Comparison of ENCODE assay signal across 37 cellular contexts in genomic region chr2:23784971-23785370, GRCh38.
"Had no signal": no experiment of that assay in that cellular context is flagged by ENCODE, and none has a peak within 500 bp of the region (broad histone marks: within the 10 kb centered on the region; RNA-seq: fewer than 3 reads in every experiment).

No MANE protein-coding gene starts in this region.

- H3K9me3 ChIP-seq: ascending aorta, MG63, Peyer's patch, SJSA1 had no signal

- H3K27ac ChIP-seq: ascending aorta, Peyer's patch, SJSA1, WERI-Rb-1 had no signal

- H3K4me3 Mint-ChIP-seq: activated CD4-positive, alpha-beta T cell treated with anti-CD3 and anti-CD28 coated beads, Interleukin-2, amount 10 ng/mL, durations not matched to agents 24 days and 14 days; activated CD8-positive, alpha-beta T cell treated with anti-CD3 and anti-CD28 coated beads for 36 hours; activated naive CD8-positive, alpha-beta T cell treated with anti-CD3 and anti-CD28 coated beads for 36 hours; activated T-cell treated with anti-CD3 and anti-CD28 coated beads, Interleukin-2, amount 50 U/mL, for 72 hours; activated T-helper 17 cell treated with anti-CD3 and anti-CD28 coated beads, Interleukin-2, amount 50 U/mL, for 72 hours had no signal

- H3K9me3 Mint-ChIP-seq: activated CD4-positive, alpha-beta T cell treated with anti-CD3 and anti-CD28 coated beads, Interleukin-2, amount 10 ng/mL, durations not matched to agents 24 days and 14 days; activated CD8-positive, alpha-beta T cell treated with anti-CD3 and anti-CD28 coated beads for 36 hours; activated naive CD8-positive, alpha-beta T cell treated with anti-CD3 and anti-CD28 coated beads for 36 hours; activated T-cell treated with anti-CD3 and anti-CD28 coated beads, Interleukin-2, amount 50 U/mL, for 72 hours; activated T-helper 17 cell treated with anti-CD3 and anti-CD28 coated beads, Interleukin-2, amount 50 U/mL, for 72 hours had no signal

- H3K4me1 ChIP-seq: ascending aorta, SJSA1 had no signal

- DNase-seq: activated CD4-positive, alpha-beta T cell treated with anti-CD3 and anti-CD28 coated beads for 1 hour; activated CD4-positive, alpha-beta T cell treated with anti-CD3 and anti-CD28 coated beads, Interleukin-2, amount 10 ng/mL, durations not matched to agents 24 days and 14 days; activated CD4-positive, alpha-beta T cell treated with anti-CD3 and anti-CD28 coated beads, Interleukin-2, amount 50 U/mL, for 4 hours; activated CD4-positive, CD25-positive, alpha-beta regulatory T cell; activated CD8-positive, alpha-beta T cell treated with anti-CD3 and anti-CD28 coated beads for 36 hours; activated effector memory CD4-positive, alpha-beta T cell treated with anti-CD3 and anti-CD28 coated beads, Interleukin-2, amount 50 U/mL, for 16 hours; activated naive CD4-positive, alpha-beta T cell; activated naive CD4-positive, alpha-beta T cell treated with anti-CD3 and anti-CD28 coated beads, Interleukin-2, amount 50 U/mL, for 16 hours; activated naive CD8-positive, alpha-beta T cell treated with anti-CD3 and anti-CD28 coated beads for 36 hours; activated T-cell treated with anti-CD3 and anti-CD28 coated beads, Interleukin-2, amount 50 U/mL, for 1 hour; activated T-cell treated with anti-CD3 and anti-CD28 coated beads, Interleukin-2, amount 50 U/mL, for 72 hours; amygdala; cerebellar nuclear complex; Kasumi-1; KG1; MG63; NCI-H1048; NCI-H1436 treated with DMSO at 0.1 percent for 48 hours; NCI-H1694 treated with DMSO at 0.1 percent for 48 hours; NCI-H2029; NCI-H2107; NCI-H2171; NCI-H510A; NCI-H526; NCI-H748 treated with DMSO at 0.1 percent for 48 hours; NK-92 treated with Interleukin-12 subunit alpha and Interleukin-12 subunit beta, amount 100 ng/mL, for 24 hours; PC-3; Peyer's patch; RPMI8226; SHP77 treated with DMSO at 0.1 percent for 48 hours; SW 1271; T-helper 1 cell; T1000; WERI-Rb-1 had no signal

- H3K27ac Mint-ChIP-seq: activated CD4-positive, alpha-beta T cell treated with anti-CD3 and anti-CD28 coated beads, Interleukin-2, amount 10 ng/mL, durations not matched to agents 24 days and 14 days; activated CD8-positive, alpha-beta T cell treated with anti-CD3 and anti-CD28 coated beads for 36 hours; activated naive CD8-positive, alpha-beta T cell treated with anti-CD3 and anti-CD28 coated beads for 36 hours; activated T-helper 17 cell treated with anti-CD3 and anti-CD28 coated beads, Interleukin-2, amount 50 U/mL, for 72 hours had no signal

- H3K27me3 ChIP-seq: ascending aorta, MG63, Peyer's patch, SJSA1 had no signal

- H3K36me3 ChIP-seq: MG63 had no signal

- H3K27me3 Mint-ChIP-seq: activated CD4-positive, alpha-beta T cell treated with anti-CD3 and anti-CD28 coated beads, Interleukin-2, amount 10 ng/mL, durations not matched to agents 24 days and 14 days; activated CD8-positive, alpha-beta T cell treated with anti-CD3 and anti-CD28 coated beads for 36 hours; activated naive CD8-positive, alpha-beta T cell treated with anti-CD3 and anti-CD28 coated beads for 36 hours; activated T-helper 17 cell treated with anti-CD3 and anti-CD28 coated beads, Interleukin-2, amount 50 U/mL, for 72 hours had no signal

- H3K4me3 ChIP-seq: ascending aorta, MG63, Peyer's patch, SJSA1 had no signal

- ATAC-seq: activated CD8-positive, alpha-beta T cell treated with anti-CD3 and anti-CD28 coated beads for 36 hours; activated T-cell treated with anti-CD3 and anti-CD28 coated beads, Interleukin-2, amount 50 U/mL, for 72 hours; activated T-helper 17 cell treated with anti-CD3 and anti-CD28 coated beads, Interleukin-2, amount 50 U/mL, for 72 hours; PC-3 had no signal
